In the genomic region with DNA sequence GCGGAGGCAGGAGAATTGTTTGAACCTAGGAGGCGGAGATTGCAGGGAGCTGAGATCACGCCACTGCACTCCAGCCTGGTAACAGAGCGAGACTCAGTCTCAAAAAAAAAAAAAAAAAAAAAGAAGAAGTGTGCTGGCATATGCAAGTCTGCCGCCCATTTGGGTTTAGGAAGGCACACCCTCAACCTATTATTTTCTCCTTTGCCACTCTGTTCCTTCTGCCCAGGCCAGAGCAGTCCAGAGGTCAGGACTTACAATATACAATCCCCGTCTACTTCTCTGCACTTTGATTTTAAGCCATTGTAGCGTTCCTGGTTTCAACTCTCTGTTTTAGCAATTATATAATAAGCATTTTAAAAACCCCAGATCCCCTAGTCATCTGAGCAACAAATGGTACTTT, we compare ENCODE assay signal across 10 cellular contexts. TPM values are rescaled to one million over a fixed set of nuclear protein-coding genes. Genes with fewer than 3 reads are reported as not detected.
"Had no signal": no experiment of that assay in that cellular context is flagged by ENCODE, and none has a peak within 500 bp of the region (broad histone marks: within the 10 kb centered on the region; RNA-seq: fewer than 3 reads in every experiment).

No MANE protein-coding gene starts in this region.

- DNase-seq: GM23248, GOT3, H7, HFFc6 had no signal

- H3K4me3 ChIP-seq: GM23248, HAP-1 had no signal

- H3K27ac Mint-ChIP-seq: HFFc6, IgD-negative memory B cell had no signal

- H3K36me3 ChIP-seq: HAP-1 had no signal

- H2AFZ ChIP-seq: GM23248 had no signal

- H3K27ac ChIP-seq: GM23248, HL-60 had no signal

- H3K4me1 ChIP-seq: HAP-1 had no signal

- H3K9me3 ChIP-seq: HAP-1 had no signal

- ATAC-seq: HCT116, HepG2 had no signal

- H3K4me3 Mint-ChIP-seq: HFFc6, IgD-negative memory B cell had no signal

RNA-seq across cellular contexts. Expression of a gene that starts 39.8 kb away (rescaled TPM):
- total RNA-seq: HepG2, HFFc6, HT1080 had no signal
